ENCODE assay signal across 18 cellular contexts in the genomic region with DNA sequence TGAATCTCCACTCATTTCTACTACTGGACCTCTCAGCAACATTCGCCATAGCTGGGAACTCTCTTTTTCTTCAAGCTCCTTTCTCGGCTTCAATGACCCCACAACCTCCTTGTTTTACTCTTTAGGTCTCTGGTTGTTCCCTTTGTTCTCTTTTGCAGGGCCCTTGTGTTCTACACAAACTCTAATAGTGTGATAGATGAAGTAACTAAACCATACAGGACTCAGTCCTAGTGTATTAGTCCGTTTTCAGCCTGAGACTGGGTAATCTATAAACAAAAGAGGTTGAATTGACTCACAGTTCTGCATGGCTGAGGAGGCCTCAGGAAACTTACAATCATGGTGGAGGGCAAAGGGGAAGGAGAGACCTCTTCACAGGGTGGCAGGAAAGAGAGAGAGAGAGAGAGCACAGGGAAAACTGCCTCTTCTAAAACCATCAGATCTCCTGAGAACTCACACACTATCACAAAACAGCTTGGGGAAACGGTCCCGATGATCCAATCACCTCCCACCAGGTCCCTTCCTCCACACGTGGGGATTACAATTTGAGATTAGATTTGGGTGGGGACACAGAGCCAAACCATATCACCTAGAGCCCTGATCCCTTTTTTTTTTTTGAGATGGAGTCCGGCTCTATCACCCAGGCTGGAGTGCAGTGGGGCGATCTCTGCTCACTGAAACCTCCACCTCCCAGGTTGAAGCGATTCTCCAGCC. TPM values are rescaled to one million over a fixed set of nuclear protein-coding genes. Genes with fewer than 3 reads are reported as not detected.
A peak's percentile ranks its signal among the peaks of the same experiment; 100 is the strongest.
DNase-seq lines count a peak whose midpoint lies in the region; ATAC-seq, FAIRE-seq and TF ChIP-seq lines count a peak whose summit lies in the region.
"Had no signal": no experiment of that assay in that cellular context is flagged by ENCODE, and none has a peak within 500 bp of the region (broad histone marks: within the 10 kb centered on the region; RNA-seq: fewer than 3 reads in every experiment).

No MANE protein-coding gene starts in this region.

- peak overlapping the region; percentile 3 for H3K4me3 Mint-ChIP-seq in activated CD4-positive, alpha-beta T cell treated with anti-CD3 and anti-CD28 coated beads for 36 hours
- no peak overlapping the region for H3K4me3 Mint-ChIP-seq in activated T-helper 1 cell treated with anti-CD3 and anti-CD28 coated beads, Interleukin-12 subunit alpha, Interleukin-12 subunit beta, Interleukin-2, Interleukin-4 antibody, amounts not matched to agents 30 ng/mL and 10 ng/mL and 1 ng/mL, durations not matched to agents 14 hours and 24 hours and 36 hours
- H3K4me3 Mint-ChIP-seq in nephron: no peak overlapping the region
- H3K4me3 Mint-ChIP-seq: type B pancreatic cell had no signal

- no peaks in the 10 kb centered on the region for H3K27me3 Mint-ChIP-seq in activated CD4-positive, alpha-beta T cell treated with anti-CD3 and anti-CD28 coated beads for 36 hours
- no peaks in the 10 kb centered on the region for H3K27me3 Mint-ChIP-seq in activated T-helper 1 cell treated with anti-CD3 and anti-CD28 coated beads, Interleukin-12 subunit alpha, Interleukin-12 subunit beta, Interleukin-2, Interleukin-4 antibody, amounts not matched to agents 30 ng/mL and 10 ng/mL and 1 ng/mL, durations not matched to agents 14 hours and 24 hours and 36 hours (ENCODE audit: insufficient read depth)
- no peaks in the 10 kb centered on the region for H3K27me3 Mint-ChIP-seq in nephron (ENCODE audit: low read depth)

- POLR2A ChIA-PET in activated CD4-positive, alpha-beta T cell treated with anti-CD3 and anti-CD28 coated beads for 36 hours (lab: Charles Lee): no interaction called here

- peaks cover 1% of the 10 kb centered on the region for H3K36me3 Mint-ChIP-seq in activated CD4-positive, alpha-beta T cell treated with anti-CD3 and anti-CD28 coated beads for 36 hours (ENCODE audit: low read depth)
- H3K36me3 Mint-ChIP-seq in activated T-helper 1 cell treated with anti-CD3 and anti-CD28 coated beads, Interleukin-12 subunit alpha, Interleukin-12 subunit beta, Interleukin-2, Interleukin-4 antibody, amounts not matched to agents 30 ng/mL and 10 ng/mL and 1 ng/mL, durations not matched to agents 14 hours and 24 hours and 36 hours (ENCODE audit: low read depth): peaks cover 12% of the 10 kb centered on the region
- H3K36me3 Mint-ChIP-seq in nephron (ENCODE audit: low read depth): no peaks in the 10 kb centered on the region

- intact Hi-C loops in activated CD4-positive, alpha-beta T cell treated with anti-CD3 and anti-CD28 coated beads for 36 hours (cut with DNase I, micrococcal nuclease): no loop called here
- intact Hi-C loops in activated T-helper 1 cell treated with anti-CD3 and anti-CD28 coated beads, Interleukin-12 subunit alpha, Interleukin-12 subunit beta, Interleukin-2, Interleukin-4 antibody, amounts not matched to agents 30 ng/mL and 10 ng/mL and 1 ng/mL, durations not matched to agents 14 hours and 24 hours and 36 hours (cut with micrococcal nuclease): no loop called here
- intact Hi-C loops in posterior cingulate gyrus (cut with DNase I): no loop called here

- CTCF ChIA-PET in activated CD4-positive, alpha-beta T cell treated with anti-CD3 and anti-CD28 coated beads for 36 hours (lab: Charles Lee): interaction anchor here (0.6 to 1.0 kb wide), 2 partner anchors 26 to 127 kb away, joined by 3 read pairs; no protein-coding TSS in a partner anchor

- TF ChIP-seq POLR2A in GM12892 (IDR thresholded peaks at IDR 0.05; ENCODE audit: low read depth, low read length): no peak

- FAIRE-seq in GM12892 (lab: Jason Lieb, UNC): peak; percentile 44
- FAIRE-seq: A204.1, pancreas, small intestine had no signal

- DNase-seq in activated CD4-positive, alpha-beta T cell treated with anti-CD3 and anti-CD28 coated beads for 36 hours: no peak
- no peak for DNase-seq in activated CD4-positive, alpha-beta T cell treated with anti-CD3 and anti-CD28 coated beads, Interleukin-2, amount 50 U/mL, for 4 hours
- no peak for DNase-seq in GM12892 (ENCODE audit: insufficient read length)
- DNase-seq in activated T-helper 1 cell treated with anti-CD3 and anti-CD28 coated beads, Interleukin-12 subunit alpha, Interleukin-12 subunit beta, Interleukin-2, Interleukin-4 antibody, amounts not matched to agents 30 ng/mL and 10 ng/mL and 1 ng/mL, durations not matched to agents 14 hours and 24 hours and 36 hours (ENCODE audit: low spot score): no peak
- DNase-seq in NCI-H2227 (lab: John Stamatoyannopoulos, UW; ENCODE audit: unreplicated experiment): no peak
- no peak for DNase-seq in posterior cingulate gyrus
- no peak for DNase-seq in NCI-H524 (lab: John Stamatoyannopoulos, UW)
- DNase-seq: NCI-H1436 treated with DMSO at 0.1 percent for 48 hours, NCI-H226, pancreas, SHP77, small intestine, T-helper 9 cell had no signal

- no peak for ATAC-seq in activated CD4-positive, alpha-beta T cell treated with anti-CD3 and anti-CD28 coated beads for 36 hours
- ATAC-seq: left colon had no signal

- no peaks in the 10 kb centered on the region for H3K9me3 Mint-ChIP-seq in activated CD4-positive, alpha-beta T cell treated with anti-CD3 and anti-CD28 coated beads for 36 hours (ENCODE audit: low read depth)
- H3K9me3 Mint-ChIP-seq in activated T-helper 1 cell treated with anti-CD3 and anti-CD28 coated beads, Interleukin-12 subunit alpha, Interleukin-12 subunit beta, Interleukin-2, Interleukin-4 antibody, amounts not matched to agents 30 ng/mL and 10 ng/mL and 1 ng/mL, durations not matched to agents 14 hours and 24 hours and 36 hours: no peaks in the 10 kb centered on the region
- no peaks in the 10 kb centered on the region for H3K9me3 Mint-ChIP-seq in nephron

- H3K4me1 Mint-ChIP-seq in activated CD4-positive, alpha-beta T cell treated with anti-CD3 and anti-CD28 coated beads for 36 hours: peaks cover 81% of the 10 kb centered on the region
- H3K4me1 Mint-ChIP-seq in activated T-helper 1 cell treated with anti-CD3 and anti-CD28 coated beads, Interleukin-12 subunit alpha, Interleukin-12 subunit beta, Interleukin-2, Interleukin-4 antibody, amounts not matched to agents 30 ng/mL and 10 ng/mL and 1 ng/mL, durations not matched to agents 14 hours and 24 hours and 36 hours (ENCODE audit: low read depth): peaks cover 59% of the 10 kb centered on the region
- H3K4me1 Mint-ChIP-seq in nephron: peaks cover 58% of the 10 kb centered on the region

- peak overlapping the region; percentile 67 for H3K27ac Mint-ChIP-seq in activated CD4-positive, alpha-beta T cell treated with anti-CD3 and anti-CD28 coated beads for 36 hours
- H3K27ac Mint-ChIP-seq in activated T-helper 1 cell treated with anti-CD3 and anti-CD28 coated beads, Interleukin-12 subunit alpha, Interleukin-12 subunit beta, Interleukin-2, Interleukin-4 antibody, amounts not matched to agents 30 ng/mL and 10 ng/mL and 1 ng/mL, durations not matched to agents 14 hours and 24 hours and 36 hours: peak overlapping the region; percentile 29
- peak overlapping the region; percentile 5 to 35 (median 27) for H3K27ac Mint-ChIP-seq in nephron

- no peak for TF ChIP-seq CTCF in nephron (IDR thresholded peaks at IDR 0.05; ENCODE audit: unreplicated experiment in 3 of 3)

RNA-seq across cellular contexts. Expression of a gene that starts 32.0 kb away (rescaled TPM):
- total RNA-seq in activated CD4-positive, alpha-beta T cell treated with anti-CD3 and anti-CD28 coated beads for 36 hours: 100 to 1,000 TPM; 127 to 147 TPM
- polyA plus RNA-seq in GM12892 (2012; ENCODE audit: missing spikeins): 83.8 TPM
- 164 and 178 TPM in 2 replicates for total RNA-seq in activated T-helper 1 cell treated with anti-CD3 and anti-CD28 coated beads, Interleukin-12 subunit alpha, Interleukin-12 subunit beta, Interleukin-2, Interleukin-4 antibody, amounts not matched to agents 30 ng/mL and 10 ng/mL and 1 ng/mL, durations not matched to agents 14 hours and 24 hours and 36 hours

RNA-seq across cellular contexts. Expression of a gene that starts 57.1 kb away (rescaled TPM):
- total RNA-seq in activated CD4-positive, alpha-beta T cell treated with anti-CD3 and anti-CD28 coated beads for 36 hours: 1 to 10 TPM; 3.5 to 5.7 TPM
- polyA plus RNA-seq in GM12892 (2012; ENCODE audit: missing spikeins): 23.4 TPM
- 4.8 and 6.8 TPM in 2 replicates for total RNA-seq in activated T-helper 1 cell treated with anti-CD3 and anti-CD28 coated beads, Interleukin-12 subunit alpha, Interleukin-12 subunit beta, Interleukin-2, Interleukin-4 antibody, amounts not matched to agents 30 ng/mL and 10 ng/mL and 1 ng/mL, durations not matched to agents 14 hours and 24 hours and 36 hours
- total RNA-seq: Daoy had no signal
